ENCODE assay signal across 8 cellular contexts in the genomic region with DNA sequence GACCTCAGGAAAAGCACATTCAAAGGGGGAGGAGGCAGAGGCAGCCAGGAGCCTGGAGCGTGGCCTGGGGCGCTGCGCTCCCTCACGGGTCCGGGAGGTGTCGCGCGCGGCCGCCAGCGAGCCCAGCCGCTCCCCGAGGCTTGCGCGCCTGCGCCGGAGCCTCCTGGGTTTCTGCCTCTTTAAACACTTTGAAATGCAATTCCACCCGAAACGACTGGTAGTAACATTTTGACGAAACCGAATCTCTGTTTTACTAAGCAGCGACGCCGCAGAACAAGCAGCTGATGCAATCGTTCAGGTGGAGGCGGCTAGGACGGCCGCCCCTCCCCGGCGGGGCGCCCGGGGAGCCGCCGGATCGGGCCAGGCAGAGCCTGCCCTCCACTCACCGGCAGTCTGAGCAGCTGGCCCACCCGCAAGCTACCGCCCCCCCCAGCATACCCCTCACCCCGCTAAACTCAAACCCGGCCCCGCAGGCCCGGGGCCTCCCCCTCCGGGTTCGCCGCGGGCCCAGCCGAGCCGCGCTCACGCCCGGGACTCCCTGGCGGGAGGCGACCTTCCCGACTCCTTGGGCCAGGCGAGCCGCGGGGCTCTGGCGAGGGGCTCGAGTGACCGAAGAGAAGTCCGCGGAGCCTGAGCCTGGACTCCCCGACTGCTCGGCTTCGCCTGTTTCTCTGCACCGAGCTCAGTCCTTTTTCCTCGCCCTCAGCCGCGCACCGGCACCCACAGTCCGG. TPM values are rescaled to one million over a fixed set of nuclear protein-coding genes. Genes with fewer than 3 reads are reported as not detected.
DNase-seq lines count a peak whose midpoint lies in the region; ATAC-seq, FAIRE-seq and TF ChIP-seq lines count a peak whose summit lies in the region.

No MANE protein-coding gene starts in this region.

- no peaks in the 10 kb centered on the region for H4K20me1 ChIP-seq in endothelial cell of umbilical vein (replicated peaks; ENCODE audit: control insufficient read depth, extremely low read depth, insufficient read depth, low read length)

- H3K9me3 ChIP-seq in A673 (ENCODE audit: low read depth, low read length, poor library complexity, severe bottlenecking) (no peaks in the 10 kb centered on the region), endothelial cell of umbilical vein (replicated peaks; ENCODE audit: control insufficient read depth, insufficient read depth, low read length) (no peaks in the 10 kb centered on the region)

- no peaks in the 10 kb centered on the region for H3K9me1 ChIP-seq in endothelial cell of umbilical vein (replicated peaks; ENCODE audit: control insufficient read depth, extremely low read depth, insufficient read depth, low read length)

- intact Hi-C loops in A673 (cut with micrococcal nuclease; ENCODE audit: unreplicated experiment) = loop anchor here (2.0 to 10.0 kb wide), 3 partner anchors 435 to 642 kb away; no protein-coding TSS in a partner anchor
- intact Hi-C loops in endothelial cell of umbilical vein (cut with micrococcal nuclease) = loop anchor here (1.0 to 5.0 kb wide), 8 partner anchors 41 to 640 kb away; a partner anchor contains a TSS

- no peak overlapping the region for H3K9ac ChIP-seq in endothelial cell of umbilical vein (replicated peaks; ENCODE audit: extremely low read depth, insufficient read depth, low read length)

- peaks cover 22% of the 10 kb centered on the region for H3K4me1 ChIP-seq in A673 (ENCODE audit: insufficient read depth, low read length, poor library complexity, severe bottlenecking)
- peaks cover 25% of the 10 kb centered on the region for H3K4me1 ChIP-seq in endothelial cell of umbilical vein (ENCODE audit: control insufficient read depth, extremely low read depth, insufficient read depth, low read length)

- BruUV-seq in A673 (replicated peaks; lab: Mats Ljungman, UMichigan) (no TSS peak), endothelial cell of umbilical vein (replicated peaks; lab: Mats Ljungman, UMichigan) (no TSS peak)

- H2AFZ ChIP-seq in endothelial cell of umbilical vein (ENCODE audit: low read depth, low read length) = peak overlapping the region; percentile 76

- TF ChIP-seq CTCF in A673 (conservative IDR thresholded peaks at IDR 0.05; ENCODE audit: low read depth, low read length) (peak; percentile 70), endothelial cell of umbilical vein (IDR thresholded peaks at IDR 0.05; ENCODE audit: extremely low read depth in 1 of 2, insufficient read depth in 1 of 2, low read depth in 1 of 2, low read length in 2 of 2) (peak; percentile 79 to 84)

- no peak overlapping the region for H3K27ac ChIP-seq in A673 (ENCODE audit: low read depth, low read length, poor library complexity, severe bottlenecking)
- H3K27ac ChIP-seq in endothelial cell of umbilical vein (ENCODE audit: insufficient read depth, low read depth, low read length) = no peak overlapping the region

- CTCF ChIA-PET in A673 (lab: Charles Lee) (interaction anchor here (0.6 to 0.9 kb wide), 3 partner anchors 437 to 1698 kb away, joined by 3 to 4 read pairs (median 3); no protein-coding TSS in a partner anchor), endothelial cell of umbilical vein (lab: Charles Lee) (interaction anchor here (0.7 to 4.7 kb wide), 16 partner anchors 8 to 651 kb away, joined by 3 to 86 read pairs (median 4); a partner anchor contains a TSS)

- peak; percentile 93 for ATAC-seq in GM18520 (IDR thresholded peaks at IDR 0.05; ENCODE audit: unreplicated experiment)
- ATAC-seq in HG03066 (IDR thresholded peaks at IDR 0.05; ENCODE audit: low read depth, unreplicated experiment) = peak; percentile 87

- DNase-seq in A673 (ENCODE audit: low spot score) = peak; percentile 87
- peak; percentile 60 for DNase-seq in NCI-H510A treated with DMSO at 0.1 percent for 48 hours (lab: John Stamatoyannopoulos, UW)
- peak; percentile 43 for DNase-seq in activated CD8-positive, alpha-beta memory T cell treated with anti-CD3 and anti-CD28 coated beads, Interleukin-2, amount 50 U/mL, for 1 hour (ENCODE audit: extremely low read depth)
- peak; percentile 66 for DNase-seq in endothelial cell of umbilical vein (ENCODE audit: low read depth, low spot score)
- peak; percentile 50 for DNase-seq in midbrain (lab: John Stamatoyannopoulos, UW)
- peak; percentile 42 for DNase-seq in stimulated activated CD8-positive, alpha-beta memory T cell treated with anti-CD3 and anti-CD28 coated beads, Interleukin-15, amount 100 ng/mL, for 1 hour (ENCODE audit: low read depth)

- peak overlapping the region; percentile 53 for H3K4me3 ChIP-seq in A673 (ENCODE audit: low read depth, low read length, poor library complexity, severe bottlenecking)
- H3K4me3 ChIP-seq in endothelial cell of umbilical vein (replicated peaks in 1 of 3; ENCODE audit: insufficient read depth in 1 of 3, low read depth in 1 of 3, low read length in 3 of 3) = peak overlapping the region; percentile 47 to 50 (median 48)

- FAIRE-seq in endothelial cell of umbilical vein (lab: Jason Lieb, UNC) = peak; percentile 94

- H3K36me3 ChIP-seq in A673 (ENCODE audit: insufficient read depth, low read length, poor library complexity, severe bottlenecking) = no peaks in the 10 kb centered on the region
- H3K36me3 ChIP-seq in endothelial cell of umbilical vein (ENCODE audit: control insufficient read depth in 2 of 2, extremely low read depth in 1 of 2, insufficient read depth in 2 of 2, low read length in 2 of 2) = no peaks in the 10 kb centered on the region

- no peak for TF ChIP-seq POLR2A in endothelial cell of umbilical vein (IDR thresholded peaks at IDR 0.05; ENCODE audit: low read depth, low read length)

- H3K27me3 ChIP-seq in A673 (replicated peaks; ENCODE audit: insufficient read depth, low read depth, low read length, poor library complexity) (peaks cover 60% of the 10 kb centered on the region), endothelial cell of umbilical vein (ENCODE audit: control insufficient read depth in 2 of 2, insufficient read depth in 2 of 2, low read length in 2 of 2) (peaks cover 64 to 94% of the 10 kb centered on the region in 2 experiments)

- dilution Hi-C loops in endothelial cell of umbilical vein (cut with MboI; ENCODE audit: extremely low pct_ligation_motif_present, low sequenced_read_pairs) = no loop called here

- H3K79me2 ChIP-seq in endothelial cell of umbilical vein (ENCODE audit: control insufficient read depth, insufficient read depth, low read length) = no peaks in the 10 kb centered on the region

- H3K4me2 ChIP-seq in endothelial cell of umbilical vein (ENCODE audit: insufficient read depth, low read length) = peak overlapping the region; percentile 50

- POLR2A ChIA-PET in A673 (lab: Charles Lee; ENCODE audit: low non-redundant PET) (no interaction called here), endothelial cell of umbilical vein (lab: Charles Lee) (no interaction called here)

TF ChIP-seq in endothelial cell of umbilical vein, 7 proteins besides CTCF, POLR2A, EP300 and RAD21:
- no peak for TF ChIP-seq JUN (IDR thresholded peaks at IDR 0.05; ENCODE audit: borderline replicate concordance, insufficient read depth, insufficient read length, low read depth)

RNA-seq across cellular contexts. Expression of a gene that starts 3.3 kb away (rescaled TPM):
- 0.09 TPM in 1 of 2 replicates, not detected in the other for total RNA-seq in A673 (2021)
- total RNA-seq in endothelial cell of umbilical vein = not detected in 2 replicates
- polyA plus RNA-seq in endothelial cell of umbilical vein = not detected in 2 replicates
- polyA plus RNA-seq in endothelial cell of umbilical vein (2011; cell fraction: cytosol; rRNA removed) = 0.04 TPM in 1 of 2 replicates, not detected in the other
- polyA plus RNA-seq in endothelial cell of umbilical vein (2011; cell fraction: nucleus; rRNA removed) = 0.11 TPM in 1 of 2 replicates, not detected in the other
- not detected in 2 replicates for polyA plus RNA-seq in endothelial cell of umbilical vein (2012)
- not detected in 2 replicates for polyA minus RNA-seq in endothelial cell of umbilical vein
- polyA minus RNA-seq in endothelial cell of umbilical vein (2011; cell fraction: cytosol; rRNA and poly(A)+ RNA removed) = not detected
- not detected in 2 replicates for polyA minus RNA-seq in endothelial cell of umbilical vein (2011; cell fraction: nucleus; rRNA and poly(A)+ RNA removed)
